ENCODE assay signal across 15 cellular contexts in the genomic region with DNA sequence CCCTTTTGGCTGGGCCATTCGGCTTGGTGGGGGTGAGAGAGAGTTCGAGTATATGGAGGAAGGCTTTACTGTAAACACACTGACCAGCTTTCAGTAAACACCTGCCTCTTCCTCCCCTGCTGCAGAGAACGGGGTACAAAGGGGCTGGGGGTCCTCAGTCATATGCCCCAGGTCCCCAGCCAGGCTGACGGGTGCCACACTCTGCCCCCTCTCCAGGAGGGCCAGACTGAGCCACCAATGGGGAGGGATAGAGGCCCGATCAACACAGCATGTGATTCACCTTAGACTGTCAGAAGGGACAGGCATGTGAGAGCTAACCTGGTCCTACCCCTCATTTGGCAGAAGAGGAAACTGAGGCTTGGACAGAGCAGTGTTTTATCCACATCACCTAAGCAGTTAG. TPM values are rescaled to one million over a fixed set of nuclear protein-coding genes. Genes with fewer than 3 reads are reported as not detected.
DNase-seq lines count a peak whose midpoint lies in the region; ATAC-seq and TF ChIP-seq lines count a peak whose summit lies in the region.
"Had no signal": no experiment of that assay in that cellular context is flagged by ENCODE, and none has a peak within 500 bp of the region (broad histone marks: within the 10 kb centered on the region; RNA-seq: fewer than 3 reads in every experiment).

No MANE protein-coding gene starts in this region.

- H3K27me3 ChIP-seq in cardiac muscle cell = no peaks in the 10 kb centered on the region
- no peaks in the 10 kb centered on the region for H3K27me3 ChIP-seq in thyroid gland

- no peak for DNase-seq in cardiac muscle cell (ENCODE audit: low read depth in 1 of 2, low spot score in 1 of 2)
- no peak for DNase-seq in left cardiac atrium
- no peak for DNase-seq in immature natural killer cell
- DNase-seq in thyroid gland = no peak
- DNase-seq in WTC11 (ENCODE audit: low spot score) = no peak
- no peak for DNase-seq in NCI-H1417 treated with DMSO at 0.1 percent for 48 hours (lab: John Stamatoyannopoulos, UW)
- DNase-seq: activated CD4-positive, CD25-positive, alpha-beta regulatory T cell; cerebellar nuclear complex; EL; HCEC 1CT; NCI-H1417; NCI-H526 treated with DMSO at 0.1 percent for 48 hours; stimulated activated CD8-positive, alpha-beta memory T cell treated with anti-CD3 and anti-CD28 coated beads, Interleukin-4, amount 100 ng/mL, for 48 hours had no signal

- peaks cover 2% of the 10 kb centered on the region for H3K36me3 Mint-ChIP-seq in activated naive CD8-positive, alpha-beta T cell
- H3K36me3 Mint-ChIP-seq in immature natural killer cell (peaks cover 0 to 3% (median 0%) of the 10 kb centered on the region in 3 donors), WTC11 (peaks cover 6% of the 10 kb centered on the region; the same call in 1 of the 2 replicates)

- H3K4me3 ChIP-seq in cardiac muscle cell = no peak overlapping the region
- no peak overlapping the region for H3K4me3 ChIP-seq in thyroid gland (replicated peaks in 1 of 3)

- intact Hi-C loops in left cardiac atrium (cut with DNase I) (no loop called here), thyroid gland (cut with DNase I) (no loop called here)

- 54 to 66% methylated on average over 3 to 5 of the region's 5 CpGs for WGBS in thyroid gland, 2 donors

- no peaks in the 10 kb centered on the region for H3K27me3 Mint-ChIP-seq in activated naive CD8-positive, alpha-beta T cell
- H3K27me3 Mint-ChIP-seq in immature natural killer cell (ENCODE audit: low read depth in 3 of 3) = peaks cover 0 to 1% (median 1%) of the 10 kb centered on the region in 3 donors
- no peaks in the 10 kb centered on the region for H3K27me3 Mint-ChIP-seq in WTC11 (ENCODE audit: low read depth)

- H3K4me1 ChIP-seq in cardiac muscle cell (ENCODE audit: low read depth) = peaks cover 60% of the 10 kb centered on the region
- peaks cover 47 to 53% of the 10 kb centered on the region in 2 donors for H3K4me1 ChIP-seq in thyroid gland

- ATAC-seq in left cardiac atrium = no peak
- ATAC-seq in HG03521 (IDR thresholded peaks at IDR 0.05; ENCODE audit: unreplicated experiment) = no peak
- ATAC-seq in WTC11 = no peak

- H3K4me1 Mint-ChIP-seq in activated naive CD8-positive, alpha-beta T cell (ENCODE audit: low read depth) = peaks cover 53% of the 10 kb centered on the region
- H3K4me1 Mint-ChIP-seq in immature natural killer cell (peaks cover 67 to 86% of the 10 kb centered on the region in 2 donors), WTC11 (peaks cover 52% of the 10 kb centered on the region)

- H3K9me3 ChIP-seq in cardiac muscle cell (ENCODE audit: low read depth) = no peaks in the 10 kb centered on the region
- H3K9me3 ChIP-seq in thyroid gland = no peaks in the 10 kb centered on the region

- no peaks in the 10 kb centered on the region for H3K9me3 Mint-ChIP-seq in activated naive CD8-positive, alpha-beta T cell (ENCODE audit: low read depth)
- H3K9me3 Mint-ChIP-seq in immature natural killer cell = no peaks in the 10 kb centered on the region
- H3K9me3 Mint-ChIP-seq in WTC11 = no peaks in the 10 kb centered on the region

- POLR2A ChIA-PET in WTC11 (lab: Charles Lee) = interaction anchor here (1.5 kb wide), 1 partner anchor 16 kb away, joined by 3 read pairs; no protein-coding TSS in a partner anchor

- CTCF ChIA-PET in WTC11 (lab: Charles Lee) = interaction anchor here (2.3 to 6.7 kb wide), 5 partner anchors 12 to 104 kb away, joined by 14 to 115 read pairs (median 24); a partner anchor contains a TSS

- H3K4me3 Mint-ChIP-seq in activated naive CD8-positive, alpha-beta T cell = no peak overlapping the region
- H3K4me3 Mint-ChIP-seq in immature natural killer cell = peak overlapping the region; percentile 27 to 99 (median 86)
- H3K4me3 Mint-ChIP-seq in WTC11 = no peak overlapping the region

- TF ChIP-seq CTCF in cardiac muscle cell (IDR thresholded peaks at IDR 0.05; ENCODE audit: low read depth, low read length) = no peak
- TF ChIP-seq CTCF in thyroid gland (IDR thresholded peaks at IDR 0.05) = no peak
- TF ChIP-seq CTCF in WTC11 (IDR thresholded peaks at IDR 0.05) = no peak

- peak overlapping the region; percentile 82 for H3K27ac Mint-ChIP-seq in activated naive CD8-positive, alpha-beta T cell
- H3K27ac Mint-ChIP-seq in immature natural killer cell (peak overlapping the region; percentile 72 to 91 (median 81)), WTC11 (no peak overlapping the region)

- peak overlapping the region; percentile 72 for H3K27ac ChIP-seq in cardiac muscle cell
- peak overlapping the region in 2 of 3 donors; percentile 71 to 72 for H3K27ac ChIP-seq in thyroid gland

- no peaks in the 10 kb centered on the region for H3K36me3 ChIP-seq in cardiac muscle cell
- no peaks in the 10 kb centered on the region for H3K36me3 ChIP-seq in thyroid gland

- TF ChIP-seq POLR2A in thyroid gland (IDR thresholded peaks at IDR 0.05) = no peak

TF ChIP-seq in WTC11, 78 proteins besides CTCF, POLR2A, EP300 and RAD21:
- TF ChIP-seq, protein P1, sequence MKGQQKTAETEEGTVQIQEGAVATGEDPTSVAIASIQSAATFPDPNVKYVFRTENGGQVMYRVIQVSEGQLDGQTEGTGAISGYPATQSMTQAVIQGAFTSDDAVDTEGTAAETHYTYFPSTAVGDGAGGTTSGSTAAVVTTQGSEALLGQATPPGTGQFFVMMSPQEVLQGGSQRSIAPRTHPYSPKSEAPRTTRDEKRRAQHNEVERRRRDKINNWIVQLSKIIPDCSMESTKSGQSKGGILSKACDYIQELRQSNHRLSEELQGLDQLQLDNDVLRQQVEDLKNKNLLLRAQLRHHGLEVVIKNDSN (CRISPR knock-in tag; IDR thresholded peaks at IDR 0.05) = no peak

RNA-seq across cellular contexts. Expression of a gene that starts 13.0 kb away (rescaled TPM):
- 78.2 and 87.3 TPM in 2 replicates for total RNA-seq in cardiac muscle cell
- 95.1 and 111 TPM in 2 replicates for polyA plus RNA-seq in cardiac muscle cell
- total RNA-seq in left cardiac atrium = 10 to 100 TPM; 15.1 to 18.5 TPM
- 1,000 to 10,000 TPM in 1 of 3 donors, 100 to 1,000 TPM in 2; 566 to 1,121 (median 751) TPM for polyA plus RNA-seq in immature natural killer cell
- 10 to 100 TPM; 21.9 to 63.4 (median 43.8) TPM for total RNA-seq in thyroid gland
- total RNA-seq in WTC11 (2021) = 86.9 to 111 TPM (median 97.1 TPM) in 3 replicates

RNA-seq across cellular contexts. Expression of a gene that starts 14.7 kb away (rescaled TPM):
- total RNA-seq in cardiac muscle cell (45.9 and 73.1 TPM in 2 replicates), left cardiac atrium (10 to 100 TPM; 23.7 to 34.7 TPM), thyroid gland (10 to 100 TPM; 33.1 to 46.5 (median 41.4) TPM), WTC11 (2021) (66.0 to 71.2 TPM (median 67.1 TPM) in 3 replicates)
- polyA plus RNA-seq in cardiac muscle cell (56.2 and 96.8 TPM in 2 replicates), immature natural killer cell (10 to 100 TPM in 1 of 3 donors, 1 to 10 TPM in 2; 4.3 to 11.2 (median 6.3) TPM)

RNA-seq across cellular contexts. Expression of a gene that starts 24.4 kb away (rescaled TPM):
- total RNA-seq in cardiac muscle cell (3.4 and 6.9 TPM in 2 replicates), left cardiac atrium (1 to 10 TPM in 1 of 2 donors, under 1 TPM in 1; 0.58 to 3.2 TPM), thyroid gland (1 to 10 TPM in 1 of 4 donors, under 1 TPM in 3; 0.33 to 1.8 (median 0.39) TPM), WTC11 (2021) (8.8 to 9.4 TPM (median 8.9 TPM) in 3 replicates)
- polyA plus RNA-seq in cardiac muscle cell (4.6 and 4.9 TPM in 2 replicates), immature natural killer cell (100 to 1,000 TPM; 208 to 218 (median 212) TPM)

RNA-seq across cellular contexts. Expression of a gene that starts 48.7 kb away (rescaled TPM):
- total RNA-seq in cardiac muscle cell (not detected in 2 replicates), left cardiac atrium (under 1 TPM; 0.41 to 0.44 TPM), thyroid gland (not detected), WTC11 (2021) (not detected in 3 replicates)
- polyA plus RNA-seq in cardiac muscle cell (not detected in 2 replicates), immature natural killer cell (1 to 10 TPM; 1.9 to 4.2 (median 2.0) TPM)

Comparison
In these comparisons a context has a peak if more than half of its experiments do, and no peak if none do; other contexts are left out.
1. H3K4me3 Mint-ChIP-seq: peak in immature natural killer cell (5 of 5); none in activated naive CD8-positive, alpha-beta T cell (single experiment) and WTC11 (single experiment).